ENCODE assay signal across 1 cellular context in genomic region chr1:24642481-24643361, GRCh38.
TF ChIP-seq lines count a peak whose summit lies in the region.

SRRM1 (plus strand) TSS chr1:24643302; CDS start chr1:24643327, 25 bp downstream.

TF ChIP-seq in HCT116, 20 proteins besides CTCF, POLR2A, EP300 and RAD21 (continued from another document):
- TF ChIP-seq ZBTB33 (IDR thresholded peaks at IDR 0.05; ENCODE audit: extremely low read depth, insufficient replicate concordance, low read length) (peak; percentile 88), EZH2 (IDR thresholded peaks at IDR 0.05) (no peak), SRF (IDR thresholded peaks at IDR 0.05; ENCODE audit: low read depth) (peak; percentile 96), FOSL1 (IDR thresholded peaks at IDR 0.05; ENCODE audit: low read depth) (no peak), JUND (IDR thresholded peaks at IDR 0.05) (no peak), POLR2AphosphoS5 (IDR thresholded peaks at IDR 0.05; ENCODE audit: low read depth, low read length) (peak; percentile 97)
